Comparison of ENCODE assay signal across 8 cellular contexts in genomic region chr14:89767861-89768268, GRCh38.
DNase-seq lines count a peak whose midpoint lies in the region; ATAC-seq, FAIRE-seq and TF ChIP-seq lines count a peak whose summit lies in the region.

No MANE protein-coding gene starts in this region.

- H3F3A ChIP-seq in PC-9 (ENCODE audit: insufficient read depth, low read depth) = no peaks in the 10 kb centered on the region

- POLR2A ChIA-PET in PC-9 (lab: Charles Lee; ENCODE audit: unreplicated experiment) = no interaction called here

- no peak overlapping the region for H3K4me2 ChIP-seq in PC-9

- H3K4me3 Mint-ChIP-seq in CD14-positive monocyte = no peak overlapping the region
- peak overlapping the region; percentile 16 for H3K4me3 Mint-ChIP-seq in activated T-helper 17 cell treated with anti-CD3 and anti-CD28 coated beads, Interleukin-2, amount 50 U/mL, for 72 hours

- CTCF ChIA-PET in PC-9 (lab: Charles Lee) = no interaction called here

- no peaks in the 10 kb centered on the region for H3K36me3 Mint-ChIP-seq in CD14-positive monocyte
- no peaks in the 10 kb centered on the region for H3K36me3 Mint-ChIP-seq in activated T-helper 17 cell treated with anti-CD3 and anti-CD28 coated beads, Interleukin-2, amount 50 U/mL, for 72 hours (ENCODE audit: low read depth)

- intact Hi-C loops in CD14-positive monocyte (cut with micrococcal nuclease) (loop anchor here in 1 of 2 donors (5.0 kb wide), 1 partner anchor 591 kb away; no protein-coding TSS in a partner anchor), PC-9 (cut with micrococcal nuclease; ENCODE audit: unreplicated experiment) (no loop called here)

- H3K4me3 ChIP-seq in PC-9 = no peak overlapping the region
- H3K4me3 ChIP-seq in small intestine (ENCODE audit: low read depth in 1 of 2, low read length in 2 of 2) = no peak overlapping the region

- H3K27ac Mint-ChIP-seq in CD14-positive monocyte = peak overlapping the region in 3 of 7 donors; percentile 10 to 72 (median 32)
- no peak overlapping the region for H3K27ac Mint-ChIP-seq in activated T-helper 17 cell treated with anti-CD3 and anti-CD28 coated beads, Interleukin-2, amount 50 U/mL, for 72 hours

- WGBS in small intestine, 3 donors = 32 to 40% (median 36%) methylated on average over 4 of the region's 4 CpGs

- H3K4me1 ChIP-seq in PC-9 (replicated peaks; ENCODE audit: insufficient read depth) (no peaks in the 10 kb centered on the region), small intestine (ENCODE audit: control insufficient read depth in 2 of 2, insufficient read depth in 1 of 2, low read depth in 1 of 2, low read length in 1 of 2) (no peaks in the 10 kb centered on the region)

- no peak overlapping the region for H2AFZ ChIP-seq in PC-9

- DNase-seq in CD14-positive monocyte (ENCODE audit: low spot score) (peak; percentile 60), GM19240 (ENCODE audit: insufficient read length, low spot score) (peak; percentile 29), PC-9 (no peak), germinal center (ENCODE audit: low spot score) (peak; percentile 63), small intestine (peak; percentile 63), occipital lobe (lab: John Stamatoyannopoulos, UW) (no peak)

- H3K9me2 ChIP-seq in PC-9 (ENCODE audit: insufficient read depth) = no peaks in the 10 kb centered on the region

- BruUV-seq in PC-9 (replicated peaks; lab: Mats Ljungman, UMichigan) = no TSS peak

- H3K4me1 Mint-ChIP-seq in CD14-positive monocyte = peaks cover 32% of the 10 kb centered on the region
- H3K4me1 Mint-ChIP-seq in activated T-helper 17 cell treated with anti-CD3 and anti-CD28 coated beads, Interleukin-2, amount 50 U/mL, for 72 hours = peaks cover 8% of the 10 kb centered on the region

- H3K9me3 Mint-ChIP-seq in CD14-positive monocyte = peaks cover 2 to 4% (median 3%) of the 10 kb centered on the region in 7 donors
- no peaks in the 10 kb centered on the region for H3K9me3 Mint-ChIP-seq in activated T-helper 17 cell treated with anti-CD3 and anti-CD28 coated beads, Interleukin-2, amount 50 U/mL, for 72 hours

- no peaks in the 10 kb centered on the region for H3K36me3 ChIP-seq in PC-9 (ENCODE audit: low read depth)
- no peaks in the 10 kb centered on the region for H3K36me3 ChIP-seq in small intestine (ENCODE audit: control insufficient read depth in 2 of 2, insufficient read depth in 2 of 2, low read length in 2 of 2)

- H4K20me1 ChIP-seq in PC-9 (ENCODE audit: insufficient read depth) = no peaks in the 10 kb centered on the region

- H3K79me2 ChIP-seq in PC-9 (ENCODE audit: low read depth) = no peaks in the 10 kb centered on the region

- H3K9me3 ChIP-seq in PC-9 (ENCODE audit: insufficient read depth, low read depth) (no peaks in the 10 kb centered on the region), small intestine (ENCODE audit: control insufficient read depth, low read depth) (no peaks in the 10 kb centered on the region)

- no peak for FAIRE-seq in small intestine (lab: Jason Lieb, UNC)

- no peak overlapping the region for H3K27ac ChIP-seq in PC-9
- no peak overlapping the region for H3K27ac ChIP-seq in small intestine (ENCODE audit: low read depth in 1 of 2, low read length in 1 of 2)

- peak; percentile 81 for TF ChIP-seq CTCF in CD14-positive monocyte (IDR thresholded peaks at IDR 0.05)
- TF ChIP-seq CTCF in PC-9 (conservative IDR thresholded peaks at IDR 0.05) = peak; percentile 23; the same call in 1 of the 2 replicates

- H3K27me3 ChIP-seq in PC-9 (ENCODE audit: insufficient read depth, low read depth) (peaks cover 1% of the 10 kb centered on the region; the same call in 1 of the 2 replicates), small intestine (ENCODE audit: control insufficient read depth in 2 of 2, insufficient read depth in 2 of 2, low read length in 2 of 2) (no peaks in the 10 kb centered on the region)

- peak; percentile 82 for ATAC-seq in HG03378 (IDR thresholded peaks at IDR 0.05; ENCODE audit: unreplicated experiment)
- peak; percentile 80 for ATAC-seq in activated T-helper 17 cell treated with anti-CD3 and anti-CD28 coated beads, Interleukin-2, amount 50 U/mL, for 72 hours (replicated peaks)

- H3K27me3 Mint-ChIP-seq in CD14-positive monocyte (ENCODE audit: low read depth in 3 of 3) = peaks cover 0 to 6% (median 2%) of the 10 kb centered on the region in 3 donors
- H3K27me3 Mint-ChIP-seq in activated T-helper 17 cell treated with anti-CD3 and anti-CD28 coated beads, Interleukin-2, amount 50 U/mL, for 72 hours = peaks cover 4% of the 10 kb centered on the region

Comparison
In these comparisons a context has a peak if more than half of its experiments do, and no peak if none do; other contexts are left out.
1. DNase-seq: peak in CD14-positive monocyte (single experiment), GM19240 (single experiment), germinal center (single experiment) and small intestine (single experiment); none in PC-9 (0 of 2) and occipital lobe (single experiment).